In genomic region chr20:63884506-63885263, GRCh38 we compare ENCODE assay signal across 13 cellular contexts. TPM values are rescaled to one million over a fixed set of nuclear protein-coding genes. Genes with fewer than 3 reads are reported as not detected.
DNase-seq lines count a peak whose midpoint lies in the region; ATAC-seq, FAIRE-seq and TF ChIP-seq lines count a peak whose summit lies in the region.
"Had no signal": no experiment of that assay in that cellular context is flagged by ENCODE, and none has a peak within 500 bp of the region (broad histone marks: within the 10 kb centered on the region; RNA-seq: fewer than 3 reads in every experiment).

No MANE protein-coding gene starts in this region.

- H3K9me3 ChIP-seq in psoas muscle (no peaks in the 10 kb centered on the region), thyroid gland (no peaks in the 10 kb centered on the region)
- H3K9me3 ChIP-seq: suprapubic skin had no signal

- intact Hi-C loops in psoas muscle (cut with DNase I) (no loop called here), thyroid gland (cut with DNase I) (no loop called here)

- peak; percentile 36 for ATAC-seq in central memory CD8-positive, alpha-beta T cell (replicated peaks; ENCODE audit: extremely low read depth, poor library complexity, severe bottlenecking)
- ATAC-seq in psoas muscle: peak; percentile 96 to 98 (median 97)

- H3K27ac Mint-ChIP-seq in central memory CD8-positive, alpha-beta T cell (ENCODE audit: low read depth): peak overlapping the region; percentile 41
- H3K27ac Mint-ChIP-seq: activated B cell treated with CpG ODN at 0.5 μM for 24 hours had no signal

- no peak for DNase-seq in HTR-8/SVneo (ENCODE audit: insufficient read length, low spot score)
- no peak for DNase-seq in central memory CD8-positive, alpha-beta T cell (ENCODE audit: low spot score in 2 of 2)
- DNase-seq in psoas muscle: peak; percentile 65 to 91
- DNase-seq in thyroid gland: no peak
- DNase-seq in NCI-H2227 (lab: John Stamatoyannopoulos, UW; ENCODE audit: unreplicated experiment): no peak
- DNase-seq in D341Med (ENCODE audit: low spot score): no peak
- DNase-seq: activated B cell treated with CpG ODN at 0.5 μM for 24 hours, activated T-cell treated with anti-CD3 and anti-CD28 coated beads for 4 hours, NCI-H345 had no signal

- TF ChIP-seq CTCF in psoas muscle (IDR thresholded peaks at IDR 0.05) (no peak), thyroid gland (IDR thresholded peaks at IDR 0.05) (no peak)

- H3K4me1 Mint-ChIP-seq in central memory CD8-positive, alpha-beta T cell: no peaks in the 10 kb centered on the region
- H3K4me1 Mint-ChIP-seq: activated B cell treated with CpG ODN at 0.5 μM for 24 hours had no signal

- TF ChIP-seq POLR2A in thyroid gland (IDR thresholded peaks at IDR 0.05): no peak

- H3K27ac ChIP-seq in psoas muscle (peak overlapping the region; percentile 79), thyroid gland (no peak overlapping the region)
- H3K27ac ChIP-seq: foreskin keratinocyte, suprapubic skin had no signal

- H3K27me3 ChIP-seq in psoas muscle (ENCODE audit: insufficient read depth in 3 of 3, low read length in 2 of 3) (no peaks in the 10 kb centered on the region), thyroid gland (no peaks in the 10 kb centered on the region)
- H3K27me3 ChIP-seq: foreskin keratinocyte, suprapubic skin had no signal

- H3K4me3 ChIP-seq in psoas muscle: peak overlapping the region; percentile 15
- H3K4me3 ChIP-seq in thyroid gland (replicated peaks in 1 of 3): no peak overlapping the region
- H3K4me3 ChIP-seq: suprapubic skin had no signal

- H3K9me3 Mint-ChIP-seq in central memory CD8-positive, alpha-beta T cell: no peaks in the 10 kb centered on the region
- H3K9me3 Mint-ChIP-seq: activated B cell treated with CpG ODN at 0.5 μM for 24 hours had no signal

- H3K4me1 ChIP-seq in psoas muscle (peaks cover 15% of the 10 kb centered on the region), thyroid gland (no peaks in the 10 kb centered on the region)

- no peak overlapping the region for H3K4me3 Mint-ChIP-seq in central memory CD8-positive, alpha-beta T cell
- H3K4me3 Mint-ChIP-seq: activated B cell treated with CpG ODN at 0.5 μM for 24 hours had no signal

- peak; percentile 79 for FAIRE-seq in HTR-8/SVneo (lab: Jason Lieb, UNC)
- FAIRE-seq: islet of Langerhans had no signal

- H3K27me3 Mint-ChIP-seq in central memory CD8-positive, alpha-beta T cell: no peaks in the 10 kb centered on the region
- H3K27me3 Mint-ChIP-seq: activated B cell treated with CpG ODN at 0.5 μM for 24 hours had no signal

- H3K36me3 ChIP-seq in psoas muscle (ENCODE audit: insufficient read depth in 1 of 2, low read depth in 1 of 2) (peaks cover 0 to 78% of the 10 kb centered on the region in 2 donors), thyroid gland (peaks cover 34 to 41% of the 10 kb centered on the region in 2 donors)

- 34 to 55% (median 45%) methylated on average over 21 of the region's 21 CpGs for WGBS in psoas muscle, 3 donors
- WGBS in thyroid gland, 2 donors: 84 to 92% methylated on average over 9 to 21 of the region's 21 CpGs

- peaks cover 22% of the 10 kb centered on the region for H3K36me3 Mint-ChIP-seq in central memory CD8-positive, alpha-beta T cell (ENCODE audit: insufficient read depth)

RNA-seq across cellular contexts. Expression of gene DNAJC5, which starts 10.2 kb away (rescaled TPM):
- total RNA-seq in psoas muscle (10 to 100 TPM; 20.4 to 27.3 (median 23.3) TPM), thyroid gland (10 to 100 TPM; 38.4 to 87.4 (median 75.1) TPM)
- 10 to 100 TPM; 13.1 to 33.6 (median 19.7) TPM for polyA plus RNA-seq in psoas muscle

RNA-seq across cellular contexts. Expression of gene TPD52L2, which starts 19.6 kb away (rescaled TPM):
- total RNA-seq in psoas muscle: 10 to 100 TPM; 40.7 to 56.0 (median 55.1) TPM
- polyA plus RNA-seq in psoas muscle: 100 to 1,000 TPM in 1 of 3 donors, 10 to 100 TPM in 2; 46.7 to 152 (median 89.7) TPM
- 10 to 100 TPM; 69.4 to 93.3 (median 89.6) TPM for total RNA-seq in thyroid gland

RNA-seq across cellular contexts. Expression of gene ABHD16B, which starts 23.4 kb away (rescaled TPM):
- not detected for total RNA-seq in psoas muscle
- polyA plus RNA-seq in psoas muscle: 1 to 10 TPM in 1 of 3 donors, under 1 TPM in 2; 0.04 to 3.2 (median 0.34) TPM
- not detected for total RNA-seq in thyroid gland
- total RNA-seq: activated B cell treated with CpG ODN at 0.5 μM for 24 hours, foreskin keratinocyte, G401, suprapubic skin had no signal
- polyA plus RNA-seq: foreskin keratinocyte had no signal

RNA-seq across cellular contexts. Expression of gene ZBTB46, which starts 53.6 kb away (rescaled TPM):
- total RNA-seq in psoas muscle: 1 to 10 TPM; 4.5 to 6.4 (median 5.6) TPM
- 1 to 10 TPM; 1.3 to 3.1 (median 2.2) TPM for polyA plus RNA-seq in psoas muscle
- total RNA-seq in thyroid gland: 10 to 100 TPM; 15.9 to 39.9 (median 27.7) TPM

Comparison
In these comparisons a context has a peak if more than half of its experiments do, and no peak if none do; other contexts are left out.
1. DNase-seq: peak in psoas muscle (2 of 2); none in HTR-8/SVneo (single experiment), central memory CD8-positive, alpha-beta T cell (0 of 2), thyroid gland (0 of 2), NCI-H2227 (single experiment) and D341Med (single experiment).